32 cellular contexts compared by ENCODE assay signal in genomic region chr11:78478536-78478935, GRCh38.
"Had no signal": no experiment of that assay in that cellular context is flagged by ENCODE, and none has a peak within 500 bp of the region (broad histone marks: within the 10 kb centered on the region; RNA-seq: fewer than 3 reads in every experiment).

No MANE protein-coding gene starts in this region.

- H3K4me1 ChIP-seq: adrenal gland, body of pancreas, breast epithelium had no signal

- H3K4me3 ChIP-seq: adrenal gland, body of pancreas, breast epithelium had no signal

- H3K36me3 ChIP-seq: brain microvascular endothelial cell, breast epithelium had no signal

- H3K9me3 ChIP-seq: adrenal gland, body of pancreas, breast epithelium had no signal

- H3K27me3 ChIP-seq: adrenal gland, body of pancreas, brain microvascular endothelial cell, breast epithelium had no signal

- H3K27ac ChIP-seq: adrenal gland, body of pancreas, brain microvascular endothelial cell, breast epithelium, VCaP had no signal

- ATAC-seq: activated CD8-positive, alpha-beta T cell treated with anti-CD3 and anti-CD28 coated beads for 36 hours; activated naive CD4-positive, alpha-beta T cell treated with anti-CD3 and anti-CD28 coated beads, Interleukin-2, amount 50 U/mL, for 72 hours; activated T-cell treated with anti-CD3 and anti-CD28 coated beads, Interleukin-2, amount 50 U/mL, for 4 hours; activated T-cell treated with anti-CD3 and anti-CD28 coated beads, Interleukin-2, amount 50 U/mL, for 72 hours; activated T-helper 17 cell treated with anti-CD3 and anti-CD28 coated beads, Interleukin-2, amount 50 U/mL, for 72 hours; body of pancreas had no signal

- DNase-seq: activated B cell treated with CpG ODN at 0.5 μM for 24 hours; activated CD4-positive, alpha-beta memory T cell treated with anti-CD3 and anti-CD28 coated beads for 36 hours; activated CD4-positive, alpha-beta T cell treated with anti-CD3 and anti-CD28 coated beads for 4 hours; activated CD4-positive, alpha-beta T cell treated with anti-CD3 and anti-CD28 coated beads, Interleukin-2, amount 10 ng/mL, durations not matched to agents 24 days and 14 days; activated CD4-positive, alpha-beta T cell treated with anti-CD3 and anti-CD28 coated beads, Interleukin-2, amount 50 U/mL, for 1 hour; activated CD4-positive, alpha-beta T cell treated with anti-CD3 and anti-CD28 coated beads, Interleukin-2, amount 50 U/mL, for 4 hours; activated CD4-positive, CD25-positive, alpha-beta regulatory T cell treated with anti-CD3 and anti-CD28 coated beads, Interleukin-2, amount 50 U/mL, for 72 hours; activated CD8-positive, alpha-beta memory T cell treated with anti-CD3 and anti-CD28 coated beads, Interleukin-2, amount 50 U/mL, for 4 hours; activated CD8-positive, alpha-beta T cell treated with anti-CD3 and anti-CD28 coated beads for 36 hours; activated effector memory CD4-positive, alpha-beta T cell treated with anti-CD3 and anti-CD28 coated beads, Interleukin-2, amount 50 U/mL, for 16 hours; activated gamma-delta T cell treated with Interleukin-2 at 50 U/mL for 16 hours; activated naive CD4-positive, alpha-beta T cell; activated naive CD4-positive, alpha-beta T cell treated with anti-CD3 and anti-CD28 coated beads for 36 hours; activated naive CD4-positive, alpha-beta T cell treated with anti-CD3 and anti-CD28 coated beads, Interleukin-2, amount 50 U/mL, for 16 hours; activated naive CD8-positive, alpha-beta T cell treated with anti-CD3 and anti-CD28 coated beads for 36 hours; activated T-cell treated with anti-CD3 and anti-CD28 coated beads for 4 hours; activated T-cell treated with anti-CD3 and anti-CD28 coated beads, Interleukin-2, amount 50 U/mL, for 1 hour; activated T-cell treated with anti-CD3 and anti-CD28 coated beads, Interleukin-2, amount 50 U/mL, for 4 hours; activated T-cell treated with anti-CD3 and anti-CD28 coated beads, Interleukin-2, amount 50 U/mL, for 72 hours; adrenal gland; amniotic stem cell; aorta; body of pancreas; brain microvascular endothelial cell; central memory CD4-positive, alpha-beta T cell; T-helper 1 cell; T-helper 2 cell; T-helper 9 cell had no signal
